ENCODE assay signal across 18 cellular contexts in the genomic region with DNA sequence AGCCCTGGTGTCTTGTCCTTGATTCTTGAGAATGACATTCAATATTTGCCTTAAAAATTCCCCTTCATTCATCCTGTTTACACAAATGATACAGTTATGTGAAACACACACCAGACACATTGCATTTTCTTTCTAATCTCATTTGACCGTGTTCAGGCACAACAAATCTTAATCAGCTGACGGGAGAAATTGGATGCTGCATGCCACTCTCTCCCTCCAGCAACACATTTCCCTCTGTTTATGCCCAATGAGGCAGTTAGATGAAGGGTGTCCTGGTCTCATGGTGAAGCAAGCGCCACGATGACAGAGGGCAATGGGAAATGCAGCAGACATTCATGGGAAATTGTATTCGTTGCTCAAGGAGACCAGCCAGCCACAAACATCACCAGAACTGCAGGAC. TPM values are rescaled to one million over a fixed set of nuclear protein-coding genes. Genes with fewer than 3 reads are reported as not detected.
DNase-seq lines count a peak whose midpoint lies in the region; ATAC-seq and TF ChIP-seq lines count a peak whose summit lies in the region.
"Had no signal": no experiment of that assay in that cellular context is flagged by ENCODE, and none has a peak within 500 bp of the region (broad histone marks: within the 10 kb centered on the region; RNA-seq: fewer than 3 reads in every experiment).

No MANE protein-coding gene starts in this region.

- H3K9ac ChIP-seq in neuronal stem cell (ENCODE audit: low read depth, low read length, poor library complexity), result peak overlapping the region; percentile 61

- H3K4me2 ChIP-seq in neuronal stem cell (ENCODE audit: insufficient read depth, low read length, poor library complexity, severe bottlenecking), result no peak overlapping the region

- H3K27ac ChIP-seq in HEK293 (ENCODE audit: extremely low read depth, low read depth, low read length) (no peak overlapping the region), cingulate gyrus (ENCODE audit: low read depth, low read length) (peak overlapping the region; percentile 23), neuronal stem cell (replicated peaks; ENCODE audit: low read length) (no peak overlapping the region), foreskin keratinocyte (no peak overlapping the region)

- H2AFZ ChIP-seq in neuronal stem cell (ENCODE audit: low read length), result no peak overlapping the region

- no peak overlapping the region for H3K4ac ChIP-seq in neuronal stem cell (ENCODE audit: low read length)

- H3K27me3 ChIP-seq in neuronal stem cell (ENCODE audit: control insufficient read depth in 3 of 3, insufficient read depth in 3 of 3, low read depth in 1 of 3, low read length in 3 of 3) (no peaks in the 10 kb centered on the region), foreskin keratinocyte (no peaks in the 10 kb centered on the region)

- H3K9me3 ChIP-seq in HEK293 (ENCODE audit: control insufficient read depth, insufficient read depth, low read depth, low read length), result no peaks in the 10 kb centered on the region
- no peaks in the 10 kb centered on the region for H3K9me3 ChIP-seq in neuronal stem cell (replicated peaks in 1 of 2; ENCODE audit: control insufficient read depth in 2 of 2, insufficient read depth in 1 of 2, low read depth in 1 of 2, low read length in 2 of 2)
- H3K9me3 ChIP-seq: HAP-1 had no signal

- H3K23ac ChIP-seq in neuronal stem cell (ENCODE audit: low read depth, low read length, poor library complexity), result no peak overlapping the region

- no peak overlapping the region for H2BK12ac ChIP-seq in neuronal stem cell (ENCODE audit: low read length)

- WGBS in neuronal stem cell (ENCODE audit: extremely low coverage in 2 of 2, insufficient read length in 2 of 2, insufficient replicate concordance in 1 of 2), 2 donors, result no CpG with 5 or more reads among the region's 5 CpGs

- no peak overlapping the region for H4K8ac ChIP-seq in neuronal stem cell (ENCODE audit: low read depth, low read length)

- H4K91ac ChIP-seq in neuronal stem cell (ENCODE audit: low read depth, low read length, poor library complexity), result no peak overlapping the region

- H2AK5ac ChIP-seq in neuronal stem cell (ENCODE audit: low read depth, low read length), result no peak overlapping the region

- no peak overlapping the region for H2BK5ac ChIP-seq in neuronal stem cell (ENCODE audit: low read length)

- H3K4me1 ChIP-seq in HEK293 (ENCODE audit: control insufficient read depth, insufficient read depth, low read length) (no peaks in the 10 kb centered on the region; the same call in 1 of the 2 replicates), neuronal stem cell (ENCODE audit: control insufficient read depth in 2 of 2, insufficient read depth in 1 of 2, low read depth in 1 of 2, low read length in 2 of 2) (peaks cover 24 to 27% of the 10 kb centered on the region in 2 donors), foreskin keratinocyte (peaks cover 24% of the 10 kb centered on the region)

- peak overlapping the region; percentile 69 for H2BK15ac ChIP-seq in neuronal stem cell (ENCODE audit: low read length)

- H3K14ac ChIP-seq in neuronal stem cell (ENCODE audit: low read length), result no peak overlapping the region

- DNase-seq in NCI-H2227 treated with DMSO at 0.1 percent for 48 hours (lab: John Stamatoyannopoulos, UW) (peak; percentile 12), NCI-H2227 (lab: John Stamatoyannopoulos, UW; ENCODE audit: unreplicated experiment) (no peak), neuronal stem cell (ENCODE audit: low spot score) (no peak), foreskin keratinocyte (no peak)
- DNase-seq: 8988T; Calu3; CD4-positive, alpha-beta memory T cell; DMS53; NCI-H1417 treated with DMSO at 0.1 percent for 48 hours; NCI-H1930; NCI-H2171 treated with DMSO at 0.1 percent for 48 hours; NCI-H510A had no signal

- CTCF ChIA-PET in HEK293 (lab: Yijun Ruan, JAX), result interaction anchor here (0.7 to 1.9 kb wide), 3 partner anchors 28 to 456 kb away, joined by 3 to 5 read pairs (median 4); no protein-coding TSS in a partner anchor

- ATAC-seq in HG02678 (IDR thresholded peaks at IDR 0.05; ENCODE audit: unreplicated experiment) (no peak), foreskin keratinocyte (no peak), GM19463 (IDR thresholded peaks at IDR 0.05; ENCODE audit: unreplicated experiment) (no peak)
- ATAC-seq: K562 had no signal

- no peak overlapping the region for H3K4me3 ChIP-seq in HEK293 (ENCODE audit: low read depth, low read length)
- H3K4me3 ChIP-seq in neuronal stem cell (ENCODE audit: low read length in 2 of 2), result no peak overlapping the region
- H3K4me3 ChIP-seq: HAP-1, K562 had no signal

- H3K79me1 ChIP-seq in neuronal stem cell (ENCODE audit: low read depth, low read length), result no peaks in the 10 kb centered on the region

- POLR2A ChIA-PET in HEK293 (lab: Yijun Ruan, JAX), result no interaction called here

- TF ChIP-seq CTCF in HEK293 (tag by site-specific recombination; IDR thresholded peaks at IDR 0.05) (no peak), foreskin keratinocyte (conservative IDR thresholded peaks at IDR 0.05) (no peak)

- H2BK120ac ChIP-seq in neuronal stem cell (ENCODE audit: low read depth, low read length), result no peak overlapping the region

- H3K18ac ChIP-seq in neuronal stem cell (ENCODE audit: low read length), result no peak overlapping the region

- no peaks in the 10 kb centered on the region for H3K36me3 ChIP-seq in HEK293 (ENCODE audit: control insufficient read depth in 2 of 2, insufficient read depth in 1 of 2, low read length in 2 of 2)
- H3K36me3 ChIP-seq in neuronal stem cell (replicated peaks in 1 of 2; ENCODE audit: control insufficient read depth in 2 of 2, insufficient read depth in 2 of 2, low read length in 2 of 2), result no peaks in the 10 kb centered on the region
- H3K36me3 ChIP-seq: HAP-1 had no signal

TF ChIP-seq in HEK293, 187 proteins besides CTCF, POLR2A, EP300 and RAD21:
- TF ChIP-seq ZNF10 (tag by site-specific recombination; IDR thresholded peaks at IDR 0.05) (peak; percentile 69), ZNF585B (tag by site-specific recombination; IDR thresholded peaks at IDR 0.05) (no peak), ZNF155 (tag by site-specific recombination; IDR thresholded peaks at IDR 0.05) (no peak), ZNF510 (tag by site-specific recombination; IDR thresholded peaks at IDR 0.05; ENCODE audit: insufficient replicate concordance) (no peak), KLF7 (tag by site-specific recombination; IDR thresholded peaks at IDR 0.05; ENCODE audit: borderline replicate concordance) (no peak)

RNA-seq across cellular contexts. Expression of gene FGF1, which starts 3.2 kb away (rescaled TPM):
- polyA plus RNA-seq in neuronal stem cell (2013, experiment 1 of 2), result 0.18 TPM
- 0.10 TPM for polyA plus RNA-seq in neuronal stem cell (2013, experiment 2 of 2)
- 0.65 and 1.0 TPM in 2 replicates for total RNA-seq in foreskin keratinocyte
- polyA plus RNA-seq in foreskin keratinocyte, result 1.4 TPM in 2 replicates
- total RNA-seq: Calu3; CD4-positive, alpha-beta memory T cell; K562 had no signal
- polyA plus RNA-seq: CD4-positive, alpha-beta memory T cell; K562 had no signal
